25 cellular contexts compared by ENCODE assay signal in genomic region chr2:151664520-151664919, GRCh38.
A peak's percentile ranks its signal among the peaks of the same experiment; 100 is the strongest.
DNase-seq lines count a peak whose midpoint lies in the region; ATAC-seq, FAIRE-seq and TF ChIP-seq lines count a peak whose summit lies in the region.
"Had no signal": no experiment of that assay in that cellular context is flagged by ENCODE, and none has a peak within 500 bp of the region (broad histone marks: within the 10 kb centered on the region; RNA-seq: fewer than 3 reads in every experiment).

No MANE protein-coding gene starts in this region.

- H3K9me3 Mint-ChIP-seq in memory B cell: no peaks in the 10 kb centered on the region
- no peaks in the 10 kb centered on the region for H3K9me3 Mint-ChIP-seq in activated CD8-positive, alpha-beta memory T cell treated with anti-CD3 and anti-CD28 coated beads, Interleukin-2, amount 10 ng/mL, durations not matched to agents 7 days and 5 days (ENCODE audit: low read depth)
- no peaks in the 10 kb centered on the region for H3K9me3 Mint-ChIP-seq in activated CD8-positive, alpha-beta T cell treated with anti-CD3 and anti-CD28 coated beads, Interleukin-2, amount 10 ng/mL, durations not matched to agents 7 days and 5 days (ENCODE audit: insufficient read depth)

- POLR2A ChIA-PET in activated CD8-positive, alpha-beta T cell treated with anti-CD3 and anti-CD28 coated beads, Interleukin-2, amount 10 ng/mL, durations not matched to agents 7 days and 5 days (lab: Charles Lee): no interaction called here

- H3K4me3 Mint-ChIP-seq in memory B cell: no peak overlapping the region
- H3K4me3 Mint-ChIP-seq in activated CD8-positive, alpha-beta memory T cell treated with anti-CD3 and anti-CD28 coated beads, Interleukin-2, amount 10 ng/mL, durations not matched to agents 7 days and 5 days: no peak overlapping the region
- no peak overlapping the region for H3K4me3 Mint-ChIP-seq in activated CD8-positive, alpha-beta T cell treated with anti-CD3 and anti-CD28 coated beads, Interleukin-2, amount 10 ng/mL, durations not matched to agents 7 days and 5 days

- H3K27me3 Mint-ChIP-seq in memory B cell: peaks cover 1% of the 10 kb centered on the region
- H3K27me3 Mint-ChIP-seq in activated CD8-positive, alpha-beta memory T cell treated with anti-CD3 and anti-CD28 coated beads, Interleukin-2, amount 10 ng/mL, durations not matched to agents 7 days and 5 days: no peaks in the 10 kb centered on the region
- H3K27me3 Mint-ChIP-seq in activated CD8-positive, alpha-beta T cell treated with anti-CD3 and anti-CD28 coated beads, Interleukin-2, amount 10 ng/mL, durations not matched to agents 7 days and 5 days (ENCODE audit: low read depth): peaks cover 6% of the 10 kb centered on the region

- ATAC-seq in GM19351 (IDR thresholded peaks at IDR 0.05; ENCODE audit: unreplicated experiment): peak; percentile 96
- peak; percentile 50 for ATAC-seq in HG02885 (IDR thresholded peaks at IDR 0.05; ENCODE audit: poor library complexity, unreplicated experiment)
- peak; percentile 94 for ATAC-seq in memory B cell (ENCODE audit: low read depth)
- ATAC-seq in activated CD8-positive, alpha-beta memory T cell treated with anti-CD3 and anti-CD28 coated beads, Interleukin-2, amount 10 ng/mL, durations not matched to agents 7 days and 5 days: no peak
- ATAC-seq in activated CD8-positive, alpha-beta T cell treated with anti-CD3 and anti-CD28 coated beads, Interleukin-2, amount 10 ng/mL, durations not matched to agents 7 days and 5 days: no peak
- ATAC-seq: A549, left lung, right lobe of liver had no signal

- CTCF ChIA-PET in activated CD8-positive, alpha-beta memory T cell treated with anti-CD3 and anti-CD28 coated beads, Interleukin-2, amount 10 ng/mL, durations not matched to agents 7 days and 5 days (lab: Charles Lee): no interaction called here
- CTCF ChIA-PET in activated CD8-positive, alpha-beta T cell treated with anti-CD3 and anti-CD28 coated beads, Interleukin-2, amount 10 ng/mL, durations not matched to agents 7 days and 5 days (lab: Charles Lee): no interaction called here

- H3K36me3 Mint-ChIP-seq in memory B cell: peaks cover 10% of the 10 kb centered on the region
- H3K36me3 Mint-ChIP-seq in activated CD8-positive, alpha-beta memory T cell treated with anti-CD3 and anti-CD28 coated beads, Interleukin-2, amount 10 ng/mL, durations not matched to agents 7 days and 5 days: no peaks in the 10 kb centered on the region
- no peaks in the 10 kb centered on the region for H3K36me3 Mint-ChIP-seq in activated CD8-positive, alpha-beta T cell treated with anti-CD3 and anti-CD28 coated beads, Interleukin-2, amount 10 ng/mL, durations not matched to agents 7 days and 5 days (ENCODE audit: low read depth)

- H3K27ac Mint-ChIP-seq in memory B cell: peak overlapping the region; percentile 48
- H3K27ac Mint-ChIP-seq in activated CD8-positive, alpha-beta memory T cell treated with anti-CD3 and anti-CD28 coated beads, Interleukin-2, amount 10 ng/mL, durations not matched to agents 7 days and 5 days: no peak overlapping the region
- no peak overlapping the region for H3K27ac Mint-ChIP-seq in activated CD8-positive, alpha-beta T cell treated with anti-CD3 and anti-CD28 coated beads, Interleukin-2, amount 10 ng/mL, durations not matched to agents 7 days and 5 days

- no peak for TF ChIP-seq POLR2A in GM12891 (IDR thresholded peaks at IDR 0.05; ENCODE audit: low read depth, low read length)

- DNase-seq in GM12891 (ENCODE audit: insufficient read length, low spot score): no peak
- no peak for DNase-seq in memory B cell (ENCODE audit: low spot score in 2 of 2)
- no peak for DNase-seq in activated CD8-positive, alpha-beta memory T cell treated with anti-CD3 and anti-CD28 coated beads, Interleukin-2, amount 10 ng/mL, durations not matched to agents 7 days and 5 days
- DNase-seq in HUDEP-2 (lab: John Stamatoyannopoulos, UW; ENCODE audit: unreplicated experiment in 76 of 76): no peak
- no peak for DNase-seq in NCI-H82 treated with DMSO at 0.1 percent for 48 hours (lab: John Stamatoyannopoulos, UW; ENCODE audit: unreplicated experiment)
- DNase-seq in activated CD8-positive, alpha-beta T cell treated with anti-CD3 and anti-CD28 coated beads, Interleukin-2, amount 10 ng/mL, durations not matched to agents 7 days and 5 days: no peak
- DNase-seq: activated naive CD4-positive, alpha-beta T cell treated with anti-CD3 and anti-CD28 coated beads, Interleukin-2, amount 50 U/mL, for 16 hours; amniotic stem cell; BE2C; DMS153; effector memory CD4-positive, alpha-beta T cell; left lung; mesendoderm; NCI-H1105 treated with DMSO at 0.1 percent for 48 hours; NCI-H1930; Peyer's patch; right lobe of liver; SIG-M5; stimulated activated CD4-positive, alpha-beta T cell treated with anti-CD3 and anti-CD28 coated beads, Interleukin-12 subunit alpha, Interleukin-12 subunit beta, amount 100 ng/mL, for 4 hours; stimulated activated CD4-positive, alpha-beta T cell treated with anti-CD3 and anti-CD28 coated beads, Interleukin-4, amount 100 ng/mL, for 24 hours; stimulated activated naive CD4-positive, alpha-beta T cell had no signal

- peak; percentile 78 for FAIRE-seq in GM12891 (lab: Jason Lieb, UNC)
- FAIRE-seq: A549, colon had no signal

- peaks cover 14% of the 10 kb centered on the region for H3K4me1 Mint-ChIP-seq in memory B cell
- peaks cover 5% of the 10 kb centered on the region for H3K4me1 Mint-ChIP-seq in activated CD8-positive, alpha-beta memory T cell treated with anti-CD3 and anti-CD28 coated beads, Interleukin-2, amount 10 ng/mL, durations not matched to agents 7 days and 5 days
- no peaks in the 10 kb centered on the region for H3K4me1 Mint-ChIP-seq in activated CD8-positive, alpha-beta T cell treated with anti-CD3 and anti-CD28 coated beads, Interleukin-2, amount 10 ng/mL, durations not matched to agents 7 days and 5 days (ENCODE audit: low read depth)

TF ChIP-seq in GM12891, 5 proteins besides CTCF, POLR2A, EP300 and RAD21:
- TF ChIP-seq SPI1 (IDR thresholded peaks at IDR 0.05; ENCODE audit: low read depth, low read length) (peak; percentile 84), POLR2AphosphoS5 (IDR thresholded peaks at IDR 0.05; ENCODE audit: low read depth, low read length) (no peak)

Comparison
In these comparisons a context has a peak if more than half of its experiments do, and no peak if none do; other contexts are left out.
1. ATAC-seq: peak in GM19351 (single experiment), HG02885 (single experiment) and memory B cell (single experiment); none in activated CD8-positive, alpha-beta memory T cell treated with anti-CD3 and anti-CD28 coated beads, Interleukin-2, amount 10 ng/mL, durations not matched to agents 7 days and 5 days (single experiment) and activated CD8-positive, alpha-beta T cell treated with anti-CD3 and anti-CD28 coated beads, Interleukin-2, amount 10 ng/mL, durations not matched to agents 7 days and 5 days (single experiment).